In the genomic region with DNA sequence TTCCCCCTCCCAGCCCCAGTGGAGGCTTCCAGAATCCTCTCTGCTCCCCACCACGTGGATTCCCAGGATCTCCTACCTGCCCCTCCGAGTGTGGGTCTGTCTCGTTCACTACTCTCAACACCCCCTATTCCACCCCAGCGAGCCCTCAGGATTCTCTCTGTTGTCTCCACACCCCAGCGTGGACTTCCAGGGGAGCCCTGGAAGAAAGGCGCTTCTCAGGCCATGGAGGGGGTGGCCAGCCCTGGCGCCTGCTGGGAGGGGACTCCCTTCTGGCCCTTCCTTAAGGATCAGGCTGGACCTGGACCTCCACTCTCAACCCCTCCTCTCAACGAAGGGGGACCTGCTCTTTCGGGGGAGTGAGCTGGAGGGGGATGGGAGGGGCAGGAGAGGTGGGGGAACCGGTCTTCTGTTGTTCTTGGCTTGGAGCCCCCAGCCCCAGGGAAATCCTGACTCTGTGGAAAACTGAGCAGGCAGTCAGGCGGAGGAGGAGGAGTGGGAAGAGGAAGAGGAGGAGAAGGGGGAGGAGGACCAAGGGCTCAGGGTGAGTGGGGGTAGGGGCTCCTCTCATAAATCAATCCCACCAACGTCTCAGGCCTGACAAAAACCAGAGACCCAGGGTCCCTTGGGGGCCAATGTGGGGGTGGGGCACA, we compare ENCODE assay signal across 18 cellular contexts. TPM values are rescaled to one million over a fixed set of nuclear protein-coding genes. Genes with fewer than 3 reads are reported as not detected.
DNase-seq lines count a peak whose midpoint lies in the region; ATAC-seq, FAIRE-seq and TF ChIP-seq lines count a peak whose summit lies in the region.
"Had no signal": no experiment of that assay in that cellular context is flagged by ENCODE, and none has a peak within 500 bp of the region (broad histone marks: within the 10 kb centered on the region; RNA-seq: fewer than 3 reads in every experiment).

No MANE protein-coding gene starts in this region.

- H3K27ac ChIP-seq in GM23338 (ENCODE audit: low read depth) (no peak overlapping the region), astrocyte (ENCODE audit: low read depth, low read length) (no peak overlapping the region), spleen (no peak overlapping the region)
- H3K27ac ChIP-seq: PC-9 had no signal

- no peaks in the 10 kb centered on the region for H3K79me2 ChIP-seq in GM23338 (replicated peaks; ENCODE audit: insufficient read depth)
- H3K79me2 ChIP-seq in astrocyte (ENCODE audit: insufficient read depth, low read length), result no peaks in the 10 kb centered on the region

- H3K4me1 Mint-ChIP-seq in GM23338 (peaks cover 42% of the 10 kb centered on the region), astrocyte (ENCODE audit: low read depth, unreplicated experiment) (peaks cover 25% of the 10 kb centered on the region), mesothelial cell of epicardium (peaks cover 79% of the 10 kb centered on the region)
- H3K4me1 Mint-ChIP-seq: CD4-positive, alpha-beta memory T cell had no signal

- no peak overlapping the region for H3K4me3 ChIP-seq in GM23338
- H3K4me3 ChIP-seq in astrocyte (ENCODE audit: insufficient read depth, low read depth, low read length), result no peak overlapping the region
- no peak overlapping the region for H3K4me3 ChIP-seq in spleen
- H3K4me3 ChIP-seq: PC-9 had no signal

- peaks cover 36% of the 10 kb centered on the region for H3K27me3 Mint-ChIP-seq in GM23338 (ENCODE audit: insufficient read depth, low read depth, poor library complexity)
- peaks cover 5% of the 10 kb centered on the region for H3K27me3 Mint-ChIP-seq in astrocyte (ENCODE audit: low read depth, unreplicated experiment)
- H3K27me3 Mint-ChIP-seq in mesothelial cell of epicardium (ENCODE audit: low read depth), result no peaks in the 10 kb centered on the region

- intact Hi-C loops in spleen (cut with DNase I; ENCODE audit: low total_unique reads), result no loop called here

- H3K9me3 ChIP-seq in astrocyte (ENCODE audit: insufficient read depth, low read depth, low read length) (no peaks in the 10 kb centered on the region), spleen (no peaks in the 10 kb centered on the region)

- H3K4me2 ChIP-seq in GM23338 (peak overlapping the region; percentile 67), astrocyte (ENCODE audit: low read length) (no peak overlapping the region)
- H3K4me2 ChIP-seq: PC-9 had no signal

- no peak for TF ChIP-seq POLR2A in spleen (IDR thresholded peaks at IDR 0.05)

- H3F3A ChIP-seq in GM23338 (replicated peaks; ENCODE audit: low read depth), result no peaks in the 10 kb centered on the region

- H3K4me1 ChIP-seq in GM23338 (ENCODE audit: insufficient read depth) (peaks cover 33% of the 10 kb centered on the region), astrocyte (ENCODE audit: insufficient read depth, low read length) (peaks cover 8% of the 10 kb centered on the region), spleen (peaks cover 0 to 28% (median 7%) of the 10 kb centered on the region in 6 donors)

- H3K27me3 ChIP-seq in GM23338 (ENCODE audit: insufficient read depth) (peaks cover 69% of the 10 kb centered on the region), astrocyte (ENCODE audit: insufficient read depth, low read length) (no peaks in the 10 kb centered on the region), spleen (replicated peaks in 1 of 7) (no peaks in the 10 kb centered on the region)

- WGBS in spleen, 5 donors, result 77 to 83% (median 79%) methylated on average over 12 of the region's 12 CpGs

- no peak for DNase-seq in GM23338 (ENCODE audit: low spot score)
- DNase-seq in astrocyte (ENCODE audit: low read depth), result no peak
- peak in 1 of 2 experiments; percentile 58 for DNase-seq in mesothelial cell of epicardium (ENCODE audit: low spot score in 2 of 2, unreplicated experiment in 2 of 2)
- peak; percentile 48 for DNase-seq in spleen
- DNase-seq in globus pallidus (ENCODE audit: low spot score), result no peak
- no peak for DNase-seq in activated CD4-positive, alpha-beta T cell treated with anti-CD3 and anti-CD28 coated beads, Interleukin-2, amount 50 U/mL, for 4 hours
- no peak for DNase-seq in occipital lobe (lab: John Stamatoyannopoulos, UW)
- DNase-seq: AML-193; CD4-positive, alpha-beta memory T cell; DMS79; H9; Karpas-422; NCI-H1105 treated with DMSO at 0.1 percent for 48 hours; NCI-H187; NCI-H446 treated with DMSO at 0.1 percent for 48 hours; NCI-H748 treated with DMSO at 0.1 percent for 48 hours; PC-9 had no signal

- H3K36me3 ChIP-seq in GM23338 (ENCODE audit: insufficient read depth) (no peaks in the 10 kb centered on the region), astrocyte (ENCODE audit: insufficient read depth, low read length) (no peaks in the 10 kb centered on the region), spleen (no peaks in the 10 kb centered on the region)

- H3K36me3 Mint-ChIP-seq in GM23338 (ENCODE audit: low read depth) (no peaks in the 10 kb centered on the region), astrocyte (ENCODE audit: low read depth, unreplicated experiment) (no peaks in the 10 kb centered on the region), mesothelial cell of epicardium (no peaks in the 10 kb centered on the region)
- H3K36me3 Mint-ChIP-seq: CD4-positive, alpha-beta memory T cell had no signal

- no peak for TF ChIP-seq CTCF in GM23338 (conservative IDR thresholded peaks at IDR 0.05; ENCODE audit: low read depth in 2 of 2)
- no peak for TF ChIP-seq CTCF in astrocyte (IDR thresholded peaks at IDR 0.05; ENCODE audit: insufficient read depth, low read depth, low read length)
- TF ChIP-seq CTCF in mesothelial cell of epicardium (IDR thresholded peaks at IDR 0.05; ENCODE audit: unreplicated experiment), result no peak
- no peak for TF ChIP-seq CTCF in spleen (IDR thresholded peaks at IDR 0.05 in 8 of 11, conservative IDR thresholded peaks at IDR 0.05 in 3 of 11)

- FAIRE-seq in astrocyte (lab: Jason Lieb, UNC), result no peak
- FAIRE-seq: GM12891 had no signal

- H3K9me2 ChIP-seq in GM23338 (ENCODE audit: insufficient read depth), result no peaks in the 10 kb centered on the region

- no peak for ATAC-seq in GM23338

- H4K20me1 ChIP-seq in GM23338 (replicated peaks; ENCODE audit: insufficient read depth), result no peaks in the 10 kb centered on the region
- H4K20me1 ChIP-seq in astrocyte (ENCODE audit: insufficient read depth, low read length), result no peaks in the 10 kb centered on the region

- H3K27ac Mint-ChIP-seq in GM23338 (no peak overlapping the region), astrocyte (ENCODE audit: unreplicated experiment) (peak overlapping the region; percentile 41), mesothelial cell of epicardium (peak overlapping the region; percentile 96)
- H3K27ac Mint-ChIP-seq: H9 had no signal

- H2AFZ ChIP-seq in GM23338 (no peak overlapping the region), astrocyte (ENCODE audit: low read depth, low read length) (no peak overlapping the region)
- H2AFZ ChIP-seq: PC-9 had no signal

- no peak overlapping the region for H3K9ac ChIP-seq in astrocyte (ENCODE audit: low read length)

- no peak overlapping the region for H3K4me3 Mint-ChIP-seq in GM23338
- H3K4me3 Mint-ChIP-seq in astrocyte (ENCODE audit: unreplicated experiment), result no peak overlapping the region
- peak overlapping the region; percentile 21 for H3K4me3 Mint-ChIP-seq in mesothelial cell of epicardium
- H3K4me3 Mint-ChIP-seq: CD4-positive, alpha-beta memory T cell had no signal

- H3K9me3 Mint-ChIP-seq in GM23338 (no peaks in the 10 kb centered on the region), astrocyte (ENCODE audit: unreplicated experiment) (no peaks in the 10 kb centered on the region), mesothelial cell of epicardium (no peaks in the 10 kb centered on the region)
- H3K9me3 Mint-ChIP-seq: CD4-positive, alpha-beta memory T cell; H9 had no signal

TF ChIP-seq in GM23338, 12 proteins besides CTCF, POLR2A, EP300 and RAD21:
- TF ChIP-seq EZH2 (IDR thresholded peaks at IDR 0.05; ENCODE audit: low read depth, unreplicated experiment) (no peak), ZNF331 (CRISPR knock-in tag; IDR thresholded peaks at IDR 0.05; ENCODE audit: low read depth) (no peak), ZNF114 (CRISPR knock-in tag; IDR thresholded peaks at IDR 0.05) (no peak)
- TF ChIP-seq, protein P1, sequence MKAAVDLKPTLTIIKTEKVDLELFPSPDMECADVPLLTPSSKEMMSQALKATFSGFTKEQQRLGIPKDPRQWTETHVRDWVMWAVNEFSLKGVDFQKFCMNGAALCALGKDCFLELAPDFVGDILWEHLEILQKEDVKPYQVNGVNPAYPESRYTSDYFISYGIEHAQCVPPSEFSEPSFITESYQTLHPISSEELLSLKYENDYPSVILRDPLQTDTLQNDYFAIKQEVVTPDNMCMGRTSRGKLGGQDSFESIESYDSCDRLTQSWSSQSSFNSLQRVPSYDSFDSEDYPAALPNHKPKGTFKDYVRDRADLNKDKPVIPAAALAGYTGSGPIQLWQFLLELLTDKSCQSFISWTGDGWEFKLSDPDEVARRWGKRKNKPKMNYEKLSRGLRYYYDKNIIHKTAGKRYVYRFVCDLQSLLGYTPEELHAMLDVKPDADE (IDR thresholded peaks at IDR 0.05), result no peak

RNA-seq across cellular contexts. Expression of a gene that starts 32.9 kb away (rescaled TPM):
- 1.0 and 2.0 TPM in 2 replicates for total RNA-seq in GM23338 (2014; rRNA removed; shearing (Covaris generic))
- polyA plus RNA-seq in GM23338 (2016; fragmentation: Nextera tagmentation; extraction: Ambion mirVana), result 0.54 and 0.57 TPM in 2 replicates
- 17.2 and 27.0 TPM in 2 replicates for total RNA-seq in astrocyte
- 98.9 to 115 TPM (median 106 TPM) in 3 replicates for total RNA-seq in mesothelial cell of epicardium
- total RNA-seq in spleen, result 1 to 10 TPM in 4 of 7 donors, under 1 TPM in 3; 0.23 to 2.3 (median 1.3) TPM
- polyA plus RNA-seq in spleen, result under 1 TPM; 0.48 to 0.98 (median 0.52) TPM
- total RNA-seq in occipital lobe, result 3.9 TPM
